Comparison of ENCODE assay signal across 19 cellular contexts in genomic region chr15:50190166-50190570, GRCh38. TPM values are rescaled to one million over a fixed set of nuclear protein-coding genes. Genes with fewer than 3 reads are reported as not detected.
DNase-seq lines count a peak whose midpoint lies in the region; ATAC-seq and TF ChIP-seq lines count a peak whose summit lies in the region.
"Had no signal": no experiment of that assay in that cellular context is flagged by ENCODE, and none has a peak within 500 bp of the region (broad histone marks: within the 10 kb centered on the region; RNA-seq: fewer than 3 reads in every experiment).

No MANE protein-coding gene starts in this region.

- no peak overlapping the region for H3K4me3 ChIP-seq in CD4-positive, alpha-beta memory T cell (ENCODE audit: low read length in 2 of 2)
- no peak overlapping the region for H3K4me3 ChIP-seq in body of pancreas

- H3K36me3 Mint-ChIP-seq in CD4-positive, alpha-beta memory T cell, result no peaks in the 10 kb centered on the region

- no peaks in the 10 kb centered on the region for H3K27me3 ChIP-seq in CD4-positive, alpha-beta memory T cell (ENCODE audit: insufficient read depth, low read length)
- H3K27me3 ChIP-seq in body of pancreas, result no peaks in the 10 kb centered on the region

- no peaks in the 10 kb centered on the region for H3K4me1 Mint-ChIP-seq in CD4-positive, alpha-beta memory T cell

- POLR2A ChIA-PET in CD4-positive, alpha-beta memory T cell (lab: Charles Lee; ENCODE audit: partially characterized antibody), result no interaction called here

- H3K27ac ChIP-seq in CD4-positive, alpha-beta memory T cell (ENCODE audit: low read depth, low read length), result no peak overlapping the region
- no peak overlapping the region for H3K27ac ChIP-seq in body of pancreas
- H3K27ac ChIP-seq: epithelial cell of prostate, parathyroid adenoma had no signal

- H3K4me1 ChIP-seq in CD4-positive, alpha-beta memory T cell (ENCODE audit: insufficient read depth, low read length), result no peaks in the 10 kb centered on the region
- no peaks in the 10 kb centered on the region for H3K4me1 ChIP-seq in body of pancreas
- H3K4me1 ChIP-seq: parathyroid adenoma had no signal

- no peak overlapping the region for H3K27ac Mint-ChIP-seq in CD4-positive, alpha-beta memory T cell
- H3K27ac Mint-ChIP-seq: activated CD4-positive, alpha-beta memory T cell treated with anti-CD3 and anti-CD28 coated beads, Interleukin-2, amount 10 ng/mL, durations not matched to agents 7 days and 5 days; activated T-helper 17 cell treated with anti-CD3 and anti-CD28 coated beads, Interleukin-2, amount 50 U/mL, for 72 hours had no signal

- intact Hi-C loops in CD4-positive, alpha-beta memory T cell (cut with micrococcal nuclease), result no loop called here
- intact Hi-C loops in body of pancreas (cut with DNase I), result no loop called here

- no peak overlapping the region for H3K4me3 Mint-ChIP-seq in CD4-positive, alpha-beta memory T cell
- H3K4me3 Mint-ChIP-seq: activated CD4-positive, alpha-beta memory T cell treated with anti-CD3 and anti-CD28 coated beads, Interleukin-2, amount 10 ng/mL, durations not matched to agents 7 days and 5 days; activated T-helper 17 cell treated with anti-CD3 and anti-CD28 coated beads, Interleukin-2, amount 50 U/mL, for 72 hours had no signal

- H3K9me3 Mint-ChIP-seq in CD4-positive, alpha-beta memory T cell, result no peaks in the 10 kb centered on the region
- H3K9me3 Mint-ChIP-seq: activated CD4-positive, alpha-beta memory T cell treated with anti-CD3 and anti-CD28 coated beads, Interleukin-2, amount 10 ng/mL, durations not matched to agents 7 days and 5 days; activated T-helper 17 cell treated with anti-CD3 and anti-CD28 coated beads, Interleukin-2, amount 50 U/mL, for 72 hours had no signal

- no peaks in the 10 kb centered on the region for H3K36me3 ChIP-seq in CD4-positive, alpha-beta memory T cell (ENCODE audit: insufficient read depth, low read length)
- no peaks in the 10 kb centered on the region for H3K36me3 ChIP-seq in body of pancreas (replicated peaks in 1 of 2; ENCODE audit: insufficient read depth in 1 of 2, low read depth in 2 of 2)

- no peak for TF ChIP-seq CTCF in body of pancreas (IDR thresholded peaks at IDR 0.05)

- CTCF ChIA-PET in CD4-positive, alpha-beta memory T cell (lab: Charles Lee; ENCODE audit: partially characterized antibody), result no interaction called here

- no peak for DNase-seq in left lobe of liver (ENCODE audit: low spot score)
- no peak for DNase-seq in CD4-positive, alpha-beta memory T cell
- no peak for DNase-seq in COLO829 (ENCODE audit: low spot score)
- DNase-seq in body of pancreas, result no peak
- DNase-seq in NCI-H1436 (lab: John Stamatoyannopoulos, UW), result no peak
- DNase-seq: activated CD4-positive, alpha-beta memory T cell treated with anti-CD3 and anti-CD28 coated beads, Interleukin-2, amount 10 ng/mL, durations not matched to agents 7 days and 5 days; anterior cingulate cortex; DMS53; glutamatergic neuron; H7; NCI-H446; SK-N-SH; stimulated activated CD4-positive, alpha-beta T cell treated with anti-CD3 and anti-CD28 coated beads, Interleukin-12 subunit alpha, Interleukin-12 subunit beta, amount 100 ng/mL, for 4 hours had no signal

- H3K27me3 Mint-ChIP-seq in CD4-positive, alpha-beta memory T cell, result no peaks in the 10 kb centered on the region
- H3K27me3 Mint-ChIP-seq: activated CD4-positive, alpha-beta memory T cell treated with anti-CD3 and anti-CD28 coated beads, Interleukin-2, amount 10 ng/mL, durations not matched to agents 7 days and 5 days had no signal

- no peaks in the 10 kb centered on the region for H3K9me3 ChIP-seq in CD4-positive, alpha-beta memory T cell (ENCODE audit: control insufficient read depth in 1 of 2, low read length in 2 of 2)
- no peaks in the 10 kb centered on the region for H3K9me3 ChIP-seq in body of pancreas
- H3K9me3 ChIP-seq: SK-N-SH had no signal

- ATAC-seq in GM18858 (IDR thresholded peaks at IDR 0.05; ENCODE audit: unreplicated experiment) (peak; percentile 47), GM21786 (IDR thresholded peaks at IDR 0.05; ENCODE audit: unreplicated experiment) (peak; percentile 50), HG03469 (IDR thresholded peaks at IDR 0.05; ENCODE audit: unreplicated experiment) (peak; percentile 65), left lobe of liver (peak; percentile 69), body of pancreas (no peak)

- TF ChIP-seq POLR2A in body of pancreas (IDR thresholded peaks at IDR 0.05), result no peak

RNA-seq across cellular contexts. Expression of gene SLC27A2, which starts 8.2 kb away (rescaled TPM):
- total RNA-seq in left lobe of liver (153 TPM), body of pancreas (1 to 10 TPM; 3.9 to 4.6 TPM)
- under 1 TPM; 0.61 to 0.75 TPM for total RNA-seq in CD4-positive, alpha-beta memory T cell
- polyA plus RNA-seq in CD4-positive, alpha-beta memory T cell, result under 1 TPM in 1 of 2 donors, not detected in 1; 0.93 TPM

Comparison
In these comparisons a context has a peak if more than half of its experiments do, and no peak if none do; other contexts are left out.
1. RNA of gene SLC27A2, which starts 8.2 kb away (total RNA-seq): 153 TPM in left lobe of liver (single experiment); 3.9 to 4.6 TPM in body of pancreas and 0.61 to 0.75 TPM in CD4-positive, alpha-beta memory T cell; every median in the first group is over 10 times any median in the second.